ENCODE assay signal across 13 cellular contexts in genomic region chr11:698493-699115, GRCh38. TPM values are rescaled to one million over a fixed set of nuclear protein-coding genes. Genes with fewer than 3 reads are reported as not detected.
A peak's percentile ranks its signal among the peaks of the same experiment; 100 is the strongest.
DNase-seq lines count a peak whose midpoint lies in the region; ATAC-seq and TF ChIP-seq lines count a peak whose summit lies in the region.
"Had no signal": no experiment of that assay in that cellular context is flagged by ENCODE, and none has a peak within 500 bp of the region (broad histone marks: within the 10 kb centered on the region; RNA-seq: fewer than 3 reads in every experiment).

No MANE protein-coding gene starts in this region.

- TF ChIP-seq CTCF in RWPE2 (IDR thresholded peaks at IDR 0.05; ENCODE audit: poor library complexity, severe bottlenecking) = no peak

- H3K4me1 Mint-ChIP-seq in stimulated activated memory B cell treated with anti-CD40 and anti-IgM and Interleukin-4, amounts not matched to agents 10 μg/mL and 1 μg/mL and 100 μg/mL, for 72 hours = peaks cover 33% of the 10 kb centered on the region

- H3K36me3 ChIP-seq in H7 (replicated peaks; ENCODE audit: control insufficient read depth, insufficient read depth, low read length) (no peaks in the 10 kb centered on the region; the same call in 1 of the 2 replicates), RWPE2 (ENCODE audit: low read depth) (peaks cover 7% of the 10 kb centered on the region; the same call in 1 of the 2 replicates), esophagus (ENCODE audit: control insufficient read depth in 2 of 2, insufficient read depth in 2 of 2, low read length in 1 of 2) (peaks cover 0 to 18% of the 10 kb centered on the region in 2 donors)
- H3K36me3 ChIP-seq: prostate gland had no signal

- H3K4me3 Mint-ChIP-seq in stimulated activated memory B cell treated with anti-CD40 and anti-IgM and Interleukin-4, amounts not matched to agents 10 μg/mL and 1 μg/mL and 100 μg/mL, for 72 hours = no peak overlapping the region

- no peaks in the 10 kb centered on the region for H3K27me3 Mint-ChIP-seq in stimulated activated memory B cell treated with anti-CD40 and anti-IgM and Interleukin-4, amounts not matched to agents 10 μg/mL and 1 μg/mL and 100 μg/mL, for 72 hours
- H3K27me3 Mint-ChIP-seq: CD4-positive, CD25-positive, alpha-beta regulatory T cell had no signal

- H3K27me3 ChIP-seq in H7 (ENCODE audit: control insufficient read depth, insufficient read depth, low read length) (no peaks in the 10 kb centered on the region), RWPE2 (ENCODE audit: insufficient read depth, poor library complexity, severe bottlenecking) (no peaks in the 10 kb centered on the region), esophagus (ENCODE audit: control insufficient read depth in 1 of 2, insufficient read depth in 2 of 2, low read length in 2 of 2) (no peaks in the 10 kb centered on the region)

- no peaks in the 10 kb centered on the region for H3K36me3 Mint-ChIP-seq in stimulated activated memory B cell treated with anti-CD40 and anti-IgM and Interleukin-4, amounts not matched to agents 10 μg/mL and 1 μg/mL and 100 μg/mL, for 72 hours
- H3K36me3 Mint-ChIP-seq: CD4-positive, CD25-positive, alpha-beta regulatory T cell had no signal

- 72 to 73% methylated on average over 17 of the region's 17 CpGs for WGBS in esophagus, 2 donors

- peak overlapping the region; percentile 100 for H3K27ac Mint-ChIP-seq in stimulated activated memory B cell treated with anti-CD40 and anti-IgM and Interleukin-4, amounts not matched to agents 10 μg/mL and 1 μg/mL and 100 μg/mL, for 72 hours

- H3K9me3 Mint-ChIP-seq in stimulated activated memory B cell treated with anti-CD40 and anti-IgM and Interleukin-4, amounts not matched to agents 10 μg/mL and 1 μg/mL and 100 μg/mL, for 72 hours = no peaks in the 10 kb centered on the region
- H3K9me3 Mint-ChIP-seq: CD4-positive, CD25-positive, alpha-beta regulatory T cell; mesothelial cell of epicardium had no signal

- H3K9me3 ChIP-seq in RWPE2 (ENCODE audit: severe bottlenecking) (no peaks in the 10 kb centered on the region), esophagus (ENCODE audit: control insufficient read depth in 2 of 2, insufficient read depth in 1 of 2, low read depth in 1 of 2, low read length in 1 of 2) (peaks cover 0 to 2% of the 10 kb centered on the region in 2 donors)
- H3K9me3 ChIP-seq: prostate gland had no signal

- H3K4me3 ChIP-seq in H7 (ENCODE audit: insufficient read depth, low read depth, low read length) (no peak overlapping the region), RWPE2 (ENCODE audit: severe bottlenecking) (no peak overlapping the region), esophagus (ENCODE audit: low read depth in 1 of 2, low read length in 2 of 2) (peak overlapping the region in 1 of 2 donors; percentile 95)
- H3K4me3 ChIP-seq: prostate gland had no signal

- H3K27ac ChIP-seq in RWPE2 (ENCODE audit: poor library complexity, severe bottlenecking) = peak overlapping the region; percentile 92
- peak overlapping the region; percentile 96 to 100 for H3K27ac ChIP-seq in esophagus (ENCODE audit: low read depth in 2 of 2, low read length in 1 of 2)

- DNase-seq in H7 (peak; percentile 24), RWPE2 (ENCODE audit: low spot score) (peak; percentile 34), NCI-H2029 (lab: John Stamatoyannopoulos, UW) (no peak), cortex of kidney (lab: John Stamatoyannopoulos, UW) (no peak)
- DNase-seq in activated CD4-positive, alpha-beta T cell treated with anti-CD3 and anti-CD28 coated beads, Interleukin-2, amount 50 U/mL, for 4 hours = no peak
- DNase-seq: activated CD4-positive, alpha-beta T cell treated with anti-CD3 and anti-CD28 coated beads for 4 hours; CD4-positive, CD25-positive, alpha-beta regulatory T cell; NCI-H2029 treated with DMSO at 0.1 percent for 48 hours had no signal

- H3K4me1 ChIP-seq in RWPE2 (ENCODE audit: insufficient read depth, poor library complexity, severe bottlenecking) (peaks cover 34% of the 10 kb centered on the region), esophagus (ENCODE audit: control insufficient read depth in 2 of 2, insufficient read depth in 2 of 2, low read length in 1 of 2) (peaks cover 5 to 20% of the 10 kb centered on the region in 2 donors)

- ATAC-seq in RWPE2 (ENCODE audit: low read depth) = no peak
- ATAC-seq in stimulated activated memory B cell treated with anti-CD40 and anti-IgM and Interleukin-4, amounts not matched to agents 10 μg/mL and 1 μg/mL and 100 μg/mL, for 72 hours = no peak
- ATAC-seq in GM21367 (IDR thresholded peaks at IDR 0.05; ENCODE audit: unreplicated experiment) = no peak

RNA-seq across cellular contexts. Expression of gene TMEM80, which starts 3.0 kb away (rescaled TPM):
- 27.0 and 36.0 TPM in 2 replicates for total RNA-seq in H7 (2014; rRNA removed; shearing (Covaris generic))
- 10 to 100 TPM; 25.0 to 53.9 TPM for polyA plus RNA-seq in esophagus

RNA-seq across cellular contexts. Expression of gene DEAF1, which starts 3.6 kb away (rescaled TPM):
- total RNA-seq in H7 (2014; rRNA removed; shearing (Covaris generic)) = 69.0 and 74.6 TPM in 2 replicates
- 10 to 100 TPM; 20.3 to 42.4 TPM for polyA plus RNA-seq in esophagus

RNA-seq across cellular contexts. Expression of gene EPS8L2, which starts 7.4 kb away (rescaled TPM):
- 3.7 and 18.8 TPM in 2 replicates for total RNA-seq in H7 (2014; rRNA removed; shearing (Covaris generic))
- polyA plus RNA-seq in esophagus = 100 to 1,000 TPM; 254 to 440 TPM

RNA-seq across cellular contexts. Expression of gene TALDO1, which starts 48.7 kb away (rescaled TPM):
- total RNA-seq in H7 (2014; rRNA removed; shearing (Covaris generic)) = 264 and 269 TPM in 2 replicates
- polyA plus RNA-seq in esophagus = 100 to 1,000 TPM; 228 to 278 TPM

Comparison
In these comparisons a context has a peak if more than half of its experiments do, and no peak if none do; other contexts are left out.
1. DNase-seq: peak in H7 (single experiment) and RWPE2 (single experiment); none in NCI-H2029 (single experiment), cortex of kidney (single experiment) and activated CD4-positive, alpha-beta T cell treated with anti-CD3 and anti-CD28 coated beads, Interleukin-2, amount 50 U/mL, for 4 hours (0 of 2).